Comparison of ENCODE assay signal across 8 cellular contexts in genomic region chr20:5080384-5080877, GRCh38. TPM values are rescaled to one million over a fixed set of nuclear protein-coding genes. Genes with fewer than 3 reads are reported as not detected.
DNase-seq lines count a peak whose midpoint lies in the region; ATAC-seq and TF ChIP-seq lines count a peak whose summit lies in the region.

No MANE protein-coding gene starts in this region.

- H3K9me2 ChIP-seq in SU-DHL-6 (replicated peaks; ENCODE audit: insufficient read depth, low read length): no peaks in the 10 kb centered on the region

- no peak overlapping the region for H3K4me2 ChIP-seq in SU-DHL-6 (ENCODE audit: low read depth, low read length, poor library complexity, severe bottlenecking)

- H3K79me2 ChIP-seq in SU-DHL-6 (ENCODE audit: insufficient read depth, low read length): no peaks in the 10 kb centered on the region

- H3K27me3 ChIP-seq in SU-DHL-6 (ENCODE audit: low read length) (no peaks in the 10 kb centered on the region), heart left ventricle (no peaks in the 10 kb centered on the region), testis (no peaks in the 10 kb centered on the region)

- ATAC-seq in GM21619 (IDR thresholded peaks at IDR 0.05; ENCODE audit: unreplicated experiment): peak; percentile 33
- peak; percentile 44 to 79 (median 74) for ATAC-seq in heart left ventricle
- no peak for ATAC-seq in HG02852 (IDR thresholded peaks at IDR 0.05; ENCODE audit: unreplicated experiment)

- intact Hi-C loops in heart left ventricle (cut with DNase I): no loop called here
- intact Hi-C loops in testis (cut with DNase I; ENCODE audit: low total_unique reads): no loop called here

- H3K27ac ChIP-seq in SU-DHL-6 (ENCODE audit: low read depth, low read length) (no peak overlapping the region), heart left ventricle (peak overlapping the region in 1 of 12 donors; percentile 97), testis (no peak overlapping the region)

- DNase-seq in AG10803 (ENCODE audit: low read depth) (peak; percentile 89), heart left ventricle (peak; percentile 21 to 77 (median 60)), testis (peak; percentile 68), cerebellum (ENCODE audit: low spot score) (no peak), NCI-H2196 (lab: John Stamatoyannopoulos, UW; ENCODE audit: unreplicated experiment) (no peak)

- H4K20me1 ChIP-seq in SU-DHL-6 (ENCODE audit: low read depth, low read length): no peaks in the 10 kb centered on the region

- TF ChIP-seq POLR2A in heart left ventricle (IDR thresholded peaks at IDR 0.05) (no peak), testis (IDR thresholded peaks at IDR 0.05) (no peak)

- no peak overlapping the region for H3K9ac ChIP-seq in SU-DHL-6 (ENCODE audit: low read length)

- TF ChIP-seq CTCF in AG10803 (conservative IDR thresholded peaks at IDR 0.05; ENCODE audit: low read length) (0 out of 2 replicates have a peak, but pooled peaks have one; percentile 6), SU-DHL-6 (IDR thresholded peaks at IDR 0.05; ENCODE audit: insufficient read depth, low read length, poor library complexity, severe bottlenecking) (no peak), heart left ventricle (IDR thresholded peaks at IDR 0.05) (no peak), testis (IDR thresholded peaks at IDR 0.05) (no peak)

- H2AFZ ChIP-seq in SU-DHL-6 (ENCODE audit: low read depth, low read length, severe bottlenecking): peak overlapping the region; percentile 57

- H3K4me3 ChIP-seq in AG10803 (ENCODE audit: low read length): no peak overlapping the region
- H3K4me3 ChIP-seq in SU-DHL-6 (ENCODE audit: insufficient read depth, low read length, poor library complexity, severe bottlenecking): no peak overlapping the region
- H3K4me3 ChIP-seq in heart left ventricle: no peak overlapping the region
- no peak overlapping the region for H3K4me3 ChIP-seq in testis

- H3F3A ChIP-seq in SU-DHL-6 (ENCODE audit: insufficient read depth): peaks cover 7% of the 10 kb centered on the region; the same call in 1 of the 2 replicates

- WGBS in heart left ventricle, 4 donors: 91 to 92% (median 92%) methylated on average over 10 of the region's 10 CpGs
- WGBS in testis, 2 donors: 87 to 88% methylated on average over 10 of the region's 10 CpGs

- H3K9me3 ChIP-seq in SU-DHL-6 (ENCODE audit: insufficient read depth, low read length) (no peaks in the 10 kb centered on the region), heart left ventricle (no peaks in the 10 kb centered on the region), testis (no peaks in the 10 kb centered on the region)

- H3K4me1 ChIP-seq in heart left ventricle: peaks cover 0 to 62% (median 0%) of the 10 kb centered on the region in 12 donors
- H3K4me1 ChIP-seq in testis: peaks cover 4% of the 10 kb centered on the region

- H3K36me3 ChIP-seq in SU-DHL-6 (ENCODE audit: low read length) (no peaks in the 10 kb centered on the region), heart left ventricle (no peaks in the 10 kb centered on the region), testis (ENCODE audit: low read depth, missing control alignments) (no peaks in the 10 kb centered on the region)

RNA-seq across cellular contexts. Expression of gene TMEM230, which starts 32.4 kb away (rescaled TPM):
- total RNA-seq in heart left ventricle (10 to 100 TPM; 69.4 to 99.4 (median 82.0) TPM), testis (10 to 100 TPM; 76.3 to 82.8 TPM), cerebellum (60.9 TPM)
- polyA plus RNA-seq in heart left ventricle (100 to 1,000 TPM in 1 of 2 donors, 10 to 100 TPM in 1; 88.7 to 124 TPM), testis (ENCODE audit: insufficient read depth, low read depth, low replicate concordance) (118 TPM)

RNA-seq across cellular contexts. Expression of gene PCNA, which starts 39.3 kb away (rescaled TPM):
- total RNA-seq in heart left ventricle: 10 to 100 TPM; 20.2 to 52.7 (median 22.9) TPM
- 10 to 100 TPM; 18.7 to 45.4 TPM for polyA plus RNA-seq in heart left ventricle
- total RNA-seq in testis: 10 to 100 TPM; 55.4 to 65.0 TPM
- polyA plus RNA-seq in testis (ENCODE audit: insufficient read depth, low read depth, low replicate concordance): 121 TPM
- 52.4 TPM for total RNA-seq in cerebellum

RNA-seq across cellular contexts. Expression of gene CDS2, which starts 46.4 kb away (rescaled TPM):
- total RNA-seq in heart left ventricle (100 to 1,000 TPM in 1 of 9 donors, 10 to 100 TPM in 8; 64.5 to 105 (median 86.8) TPM), testis (10 to 100 TPM; 65.7 to 71.0 TPM), cerebellum (69.6 TPM)
- polyA plus RNA-seq in heart left ventricle (10 to 100 TPM; 22.5 to 24.9 TPM), testis (ENCODE audit: insufficient read depth, low read depth, low replicate concordance) (55.0 TPM)

Comparison
In these comparisons a context has a peak if more than half of its experiments do, and no peak if none do; other contexts are left out.
1. DNase-seq: peak in AG10803 (single experiment), heart left ventricle (5 of 5) and testis (single experiment); none in cerebellum (single experiment) and NCI-H2196 (single experiment).